ENCODE assay signal across 8 cellular contexts in genomic region chr1:50978144-50978851, GRCh38. TPM values are rescaled to one million over a fixed set of nuclear protein-coding genes. Genes with fewer than 3 reads are reported as not detected.
DNase-seq lines count a peak whose midpoint lies in the region; ATAC-seq and TF ChIP-seq lines count a peak whose summit lies in the region.

No MANE protein-coding gene starts in this region.

- no peaks in the 10 kb centered on the region for H3K36me3 Mint-ChIP-seq in IgD-negative memory B cell

- DNase-seq in GDM1 (lab: John Stamatoyannopoulos, UW) (peak; percentile 49), RPMI7951 (ENCODE audit: low read depth) (peak; percentile 78), astrocyte of the spinal cord (ENCODE audit: low read depth, low spot score) (peak; percentile 41), iPS DF 19.7 (ENCODE audit: low read depth, low spot score) (peak; percentile 69), retina (peak; percentile 83)

- no peaks in the 10 kb centered on the region for H3K9me3 Mint-ChIP-seq in IgD-negative memory B cell

- peak overlapping the region in 2 of 3 donors; percentile 53 to 94 for H3K27ac Mint-ChIP-seq in IgD-negative memory B cell

- peaks cover 12 to 37% (median 15%) of the 10 kb centered on the region in 3 donors for H3K4me1 Mint-ChIP-seq in IgD-negative memory B cell

- ATAC-seq in GM21619 (IDR thresholded peaks at IDR 0.05; ENCODE audit: unreplicated experiment): peak; percentile 34
- no peak for ATAC-seq in GM18519 (IDR thresholded peaks at IDR 0.05; ENCODE audit: low FRiP score, unreplicated experiment)

- H3K4me3 ChIP-seq in astrocyte of the spinal cord (ENCODE audit: low read depth, low read length): peak overlapping the region; percentile 71

- in situ Hi-C loops in astrocyte of the spinal cord (cut with HindIII; ENCODE audit: low sequenced_read_pairs): no loop called here

- H3K4me3 Mint-ChIP-seq in IgD-negative memory B cell: peak overlapping the region; percentile 72 to 97 (median 80)

- TF ChIP-seq CTCF in astrocyte of the spinal cord (IDR thresholded peaks at IDR 0.05; ENCODE audit: low read depth, low read length): no peak

- peaks cover 22% of the 10 kb centered on the region for H3K27me3 Mint-ChIP-seq in IgD-negative memory B cell

RNA-seq across cellular contexts. Expression of gene CDKN2C, which starts 8.3 kb away (rescaled TPM):
- 6.0 TPM for polyA plus RNA-seq in IgD-negative memory B cell
- total RNA-seq in RPMI7951 (2014; rRNA removed; shearing (Covaris generic)): 108 and 133 TPM in 2 replicates

RNA-seq across cellular contexts. Expression of gene FAF1, which starts 18.2 kb away (rescaled TPM):
- polyA plus RNA-seq in IgD-negative memory B cell: 26.3 TPM
- total RNA-seq in RPMI7951 (2014; rRNA removed; shearing (Covaris generic)): 88.3 and 102 TPM in 2 replicates
